ENCODE assay signal across 35 cellular contexts in genomic region chr7:20846791-20847190, GRCh38.
DNase-seq lines count a peak whose midpoint lies in the region; ATAC-seq and TF ChIP-seq lines count a peak whose summit lies in the region.
"Had no signal": no experiment of that assay in that cellular context is flagged by ENCODE, and none has a peak within 500 bp of the region (broad histone marks: within the 10 kb centered on the region; RNA-seq: fewer than 3 reads in every experiment).

No MANE protein-coding gene starts in this region.

- H3K4me2 ChIP-seq in osteoblast (ENCODE audit: insufficient read depth, low read length) = no peak overlapping the region
- H3K4me2 ChIP-seq in OCI-LY7 (ENCODE audit: low read length) = no peak overlapping the region
- H3K4me2 ChIP-seq: A549; BLaER1; BLaER1 treated with 17β-estradiol and CSF1 and Interleukin-3, amounts not matched to agents 10 nM and 100 nM had no signal

- H3K9me3 ChIP-seq in SJCRH30 (replicated peaks) (no peaks in the 10 kb centered on the region), osteoblast (ENCODE audit: low read depth, low read length) (no peaks in the 10 kb centered on the region), OCI-LY7 (ENCODE audit: low read length) (no peaks in the 10 kb centered on the region)
- H3K9me3 ChIP-seq: A549; BE2C; BLaER1; BLaER1 treated with 17β-estradiol and CSF1 and Interleukin-3, amounts not matched to agents 10 nM and 100 nM; Caco-2 had no signal

- H2AFZ ChIP-seq in osteoblast (ENCODE audit: low read length) = no peak overlapping the region
- H2AFZ ChIP-seq in OCI-LY7 (ENCODE audit: low read length) = no peak overlapping the region

- intact Hi-C loops in activated CD4-positive, alpha-beta T cell treated with anti-CD3 and anti-CD28 coated beads, Interleukin-2, amount 10 ng/mL, durations not matched to agents 24 days and 14 days (cut with micrococcal nuclease) = no loop called here
- intact Hi-C loops in OCI-LY7 (cut with micrococcal nuclease; ENCODE audit: unreplicated experiment) = no loop called here

- no TSS peak for BruUV-seq in OCI-LY7 (replicated peaks; lab: Mats Ljungman, UMichigan)

- no peaks in the 10 kb centered on the region for H3K4me1 Mint-ChIP-seq in activated CD4-positive, alpha-beta T cell treated with anti-CD3 and anti-CD28 coated beads, Interleukin-2, amount 10 ng/mL, durations not matched to agents 24 days and 14 days
- no peaks in the 10 kb centered on the region for H3K4me1 Mint-ChIP-seq in activated CD4-positive, alpha-beta T cell treated with anti-CD3 and anti-CD28 coated beads, Interleukin-2, amount 10 ng/mL, durations not matched to agents 7 days and 5 days
- H3K4me1 Mint-ChIP-seq: B cell; CD14-positive monocyte; CD4-positive, alpha-beta memory T cell; CD4-positive, CD25-positive, alpha-beta regulatory T cell; CD8-positive, alpha-beta memory T cell had no signal

- ATAC-seq in GM18505 (IDR thresholded peaks at IDR 0.05; ENCODE audit: unreplicated experiment) = no peak
- ATAC-seq: A549; CD8-positive, alpha-beta T cell had no signal

- TF ChIP-seq POLR2A in GM18505 (IDR thresholded peaks at IDR 0.05; ENCODE audit: borderline replicate concordance, extremely low read depth, insufficient read depth, insufficient read length) = no peak

- H3K4me3 Mint-ChIP-seq in activated CD4-positive, alpha-beta T cell treated with anti-CD3 and anti-CD28 coated beads, Interleukin-2, amount 10 ng/mL, durations not matched to agents 24 days and 14 days = no peak overlapping the region
- H3K4me3 Mint-ChIP-seq in activated CD4-positive, alpha-beta T cell treated with anti-CD3 and anti-CD28 coated beads, Interleukin-2, amount 10 ng/mL, durations not matched to agents 7 days and 5 days = no peak overlapping the region
- H3K4me3 Mint-ChIP-seq: B cell; CD14-positive monocyte; CD4-positive, alpha-beta memory T cell; CD4-positive, alpha-beta T cell; CD4-positive, CD25-positive, alpha-beta regulatory T cell; CD8-positive, alpha-beta memory T cell; CD8-positive, alpha-beta T cell had no signal

- no peak overlapping the region for H3K27ac Mint-ChIP-seq in activated CD4-positive, alpha-beta T cell treated with anti-CD3 and anti-CD28 coated beads, Interleukin-2, amount 10 ng/mL, durations not matched to agents 24 days and 14 days
- H3K27ac Mint-ChIP-seq in activated CD4-positive, alpha-beta T cell treated with anti-CD3 and anti-CD28 coated beads, Interleukin-2, amount 10 ng/mL, durations not matched to agents 7 days and 5 days = no peak overlapping the region
- H3K27ac Mint-ChIP-seq: B cell; CD14-positive monocyte; CD4-positive, alpha-beta memory T cell; CD4-positive, alpha-beta T cell; CD4-positive, CD25-positive, alpha-beta regulatory T cell; CD8-positive, alpha-beta T cell had no signal

- POLR2A ChIA-PET in activated CD4-positive, alpha-beta T cell treated with anti-CD3 and anti-CD28 coated beads, Interleukin-2, amount 10 ng/mL, durations not matched to agents 7 days and 5 days (lab: Charles Lee) = no interaction called here
- POLR2A ChIA-PET in OCI-LY7 (lab: Charles Lee) = no interaction called here

- no peaks in the 10 kb centered on the region for H3K9me3 Mint-ChIP-seq in activated CD4-positive, alpha-beta T cell treated with anti-CD3 and anti-CD28 coated beads, Interleukin-2, amount 10 ng/mL, durations not matched to agents 24 days and 14 days
- H3K9me3 Mint-ChIP-seq in activated CD4-positive, alpha-beta T cell treated with anti-CD3 and anti-CD28 coated beads, Interleukin-2, amount 10 ng/mL, durations not matched to agents 7 days and 5 days = no peaks in the 10 kb centered on the region
- H3K9me3 Mint-ChIP-seq: CD4-positive, alpha-beta T cell; CD8-positive, alpha-beta T cell had no signal

- H3K79me2 ChIP-seq in osteoblast (ENCODE audit: insufficient read depth, low read length) (no peaks in the 10 kb centered on the region), OCI-LY7 (ENCODE audit: insufficient read depth, low read depth, low read length) (no peaks in the 10 kb centered on the region)

- H3K4me3 ChIP-seq in SJCRH30 (no peak overlapping the region), osteoblast (ENCODE audit: insufficient read depth, low read length) (no peak overlapping the region), OCI-LY7 (ENCODE audit: low read depth, low read length, poor library complexity, severe bottlenecking) (no peak overlapping the region)
- H3K4me3 ChIP-seq: A549; BLaER1; BLaER1 treated with 17β-estradiol and CSF1 and Interleukin-3, amounts not matched to agents 10 nM and 100 nM had no signal

- H3K36me3 ChIP-seq in SJCRH30 (no peaks in the 10 kb centered on the region), osteoblast (ENCODE audit: insufficient read depth, low read length) (no peaks in the 10 kb centered on the region), OCI-LY7 (ENCODE audit: insufficient read depth, low read length) (no peaks in the 10 kb centered on the region)
- H3K36me3 ChIP-seq: BE2C; BLaER1; BLaER1 treated with 17β-estradiol and CSF1 and Interleukin-3, amounts not matched to agents 10 nM and 100 nM had no signal

- no peaks in the 10 kb centered on the region; the same call in 1 of the 2 replicates for H3K4me1 ChIP-seq in SJCRH30
- H3K4me1 ChIP-seq in osteoblast (ENCODE audit: insufficient read depth, low read length) = no peaks in the 10 kb centered on the region
- no peaks in the 10 kb centered on the region for H3K4me1 ChIP-seq in OCI-LY7 (ENCODE audit: insufficient read depth, low read length, poor library complexity, severe bottlenecking)
- H3K4me1 ChIP-seq: A549; BE2C; BLaER1; BLaER1 treated with 17β-estradiol and CSF1 and Interleukin-3, amounts not matched to agents 10 nM and 100 nM; Caco-2 had no signal

- peak; percentile 36 for DNase-seq in activated CD4-positive, alpha-beta T cell treated with anti-CD3 and anti-CD28 coated beads, Interleukin-2, amount 10 ng/mL, durations not matched to agents 24 days and 14 days
- DNase-seq in activated CD4-positive, alpha-beta T cell treated with anti-CD3 and anti-CD28 coated beads, Interleukin-2, amount 10 ng/mL, durations not matched to agents 7 days and 5 days = no peak
- peak; percentile 60 to 62 for DNase-seq in SJCRH30
- peak; percentile 9 for DNase-seq in myocyte (ENCODE audit: low read depth)
- peak; percentile 2 for DNase-seq in osteoblast (ENCODE audit: insufficient read length, low spot score, missing footprints)
- DNase-seq in GOT3 (lab: John Stamatoyannopoulos, UW) = no peak
- DNase-seq in OCI-LY7 (ENCODE audit: low spot score) = no peak
- DNase-seq: 8988T; ACHN; AML-193; BE2C; C1 segment of cervical spinal cord; Caco-2; Calu3; CD4-positive, alpha-beta memory T cell; CD4-positive, alpha-beta T cell; CD4-positive, CD25-positive, alpha-beta regulatory T cell; CD8-positive, alpha-beta memory T cell; CD8-positive, alpha-beta T cell; COR-L47; DMS 273 treated with DMSO at 0.1 percent for 48 hours; DMS153; DMS53; DMS79; DMS79 treated with DMSO at 0.1 percent for 48 hours; DND-41; EL had no signal

- H4K20me1 ChIP-seq in osteoblast (ENCODE audit: insufficient read depth, low read length) = no peaks in the 10 kb centered on the region
- H4K20me1 ChIP-seq in OCI-LY7 (ENCODE audit: insufficient read depth, low read length) = no peaks in the 10 kb centered on the region
- H4K20me1 ChIP-seq: BLaER1; BLaER1 treated with 17β-estradiol and CSF1 and Interleukin-3, amounts not matched to agents 10 nM and 100 nM had no signal

- no peaks in the 10 kb centered on the region for H3K36me3 Mint-ChIP-seq in activated CD4-positive, alpha-beta T cell treated with anti-CD3 and anti-CD28 coated beads, Interleukin-2, amount 10 ng/mL, durations not matched to agents 24 days and 14 days (ENCODE audit: low read depth)
- H3K36me3 Mint-ChIP-seq in activated CD4-positive, alpha-beta T cell treated with anti-CD3 and anti-CD28 coated beads, Interleukin-2, amount 10 ng/mL, durations not matched to agents 7 days and 5 days (ENCODE audit: low read depth) = no peaks in the 10 kb centered on the region
- H3K36me3 Mint-ChIP-seq: CD14-positive monocyte; CD4-positive, alpha-beta memory T cell; CD4-positive, CD25-positive, alpha-beta regulatory T cell; CD8-positive, alpha-beta memory T cell; CD8-positive, alpha-beta T cell had no signal

- H3K9me2 ChIP-seq in OCI-LY7 (ENCODE audit: insufficient read depth, low read length) = no peaks in the 10 kb centered on the region

- H3K27ac ChIP-seq in SJCRH30 (no peak overlapping the region), osteoblast (ENCODE audit: low read depth, low read length) (no peak overlapping the region), OCI-LY7 (ENCODE audit: low read depth, low read length, poor library complexity, severe bottlenecking) (no peak overlapping the region)
- H3K27ac ChIP-seq: 22Rv1; A549; BLaER1; BLaER1 treated with 17β-estradiol and CSF1 and Interleukin-3, amounts not matched to agents 10 nM and 100 nM; C4-2B had no signal

- no peaks in the 10 kb centered on the region for H3K27me3 ChIP-seq in SJCRH30
- no peaks in the 10 kb centered on the region for H3K27me3 ChIP-seq in osteoblast (ENCODE audit: insufficient read depth, low read length)
- H3K27me3 ChIP-seq: BLaER1; BLaER1 treated with 17β-estradiol and CSF1 and Interleukin-3, amounts not matched to agents 10 nM and 100 nM had no signal

- CTCF ChIA-PET in activated CD4-positive, alpha-beta T cell treated with anti-CD3 and anti-CD28 coated beads, Interleukin-2, amount 10 ng/mL, durations not matched to agents 7 days and 5 days (lab: Charles Lee) = interaction anchor here (1.2 kb wide), 1 partner anchor 8 kb away, joined by 3 read pairs; no protein-coding TSS in a partner anchor
- CTCF ChIA-PET in OCI-LY7 (lab: Charles Lee; ENCODE audit: unreplicated experiment) = no interaction called here

- H3K27me3 Mint-ChIP-seq in activated CD4-positive, alpha-beta T cell treated with anti-CD3 and anti-CD28 coated beads, Interleukin-2, amount 10 ng/mL, durations not matched to agents 24 days and 14 days = no peaks in the 10 kb centered on the region
- no peaks in the 10 kb centered on the region for H3K27me3 Mint-ChIP-seq in activated CD4-positive, alpha-beta T cell treated with anti-CD3 and anti-CD28 coated beads, Interleukin-2, amount 10 ng/mL, durations not matched to agents 7 days and 5 days
- H3K27me3 Mint-ChIP-seq: B cell; CD4-positive, alpha-beta T cell; CD4-positive, CD25-positive, alpha-beta regulatory T cell; CD8-positive, alpha-beta memory T cell had no signal

- TF ChIP-seq CTCF in osteoblast (IDR thresholded peaks at IDR 0.05; ENCODE audit: extremely low read depth, low read depth, low read length) (no peak), OCI-LY7 (conservative IDR thresholded peaks at IDR 0.05; ENCODE audit: low read length) (no peak)

Comparison
In these comparisons a context has a peak if more than half of its experiments do, and no peak if none do; other contexts are left out.
1. DNase-seq: peak in activated CD4-positive, alpha-beta T cell treated with anti-CD3 and anti-CD28 coated beads, Interleukin-2, amount 10 ng/mL, durations not matched to agents 24 days and 14 days (single experiment), SJCRH30 (2 of 2), myocyte (single experiment) and osteoblast (single experiment); none in activated CD4-positive, alpha-beta T cell treated with anti-CD3 and anti-CD28 coated beads, Interleukin-2, amount 10 ng/mL, durations not matched to agents 7 days and 5 days (single experiment), GOT3 (single experiment) and OCI-LY7 (single experiment).